Comparison of ENCODE assay signal across 10 cellular contexts in the genomic region with DNA sequence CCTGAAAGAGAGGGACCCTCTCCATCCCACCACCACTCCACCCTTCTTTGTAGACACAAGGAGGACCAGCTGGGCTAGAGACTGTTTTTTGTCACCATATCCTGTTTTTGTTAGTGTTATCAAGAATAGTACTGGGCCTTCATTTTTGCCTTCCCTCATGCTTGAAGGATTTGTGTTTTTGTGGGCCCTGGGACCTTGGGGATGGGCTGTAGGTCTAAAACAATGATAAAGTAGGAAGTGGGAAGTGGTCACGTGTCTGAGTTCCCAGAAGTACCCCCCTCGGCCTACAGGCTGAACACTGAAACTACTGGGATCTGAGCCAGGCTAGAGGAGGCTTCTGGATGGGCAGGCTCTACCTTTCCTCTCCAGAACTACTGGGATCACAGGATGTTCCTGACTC. TPM values are rescaled to one million over a fixed set of nuclear protein-coding genes. Genes with fewer than 3 reads are reported as not detected.
DNase-seq lines count a peak whose midpoint lies in the region; ATAC-seq, FAIRE-seq and TF ChIP-seq lines count a peak whose summit lies in the region.
"Had no signal": no experiment of that assay in that cellular context is flagged by ENCODE, and none has a peak within 500 bp of the region (broad histone marks: within the 10 kb centered on the region; RNA-seq: fewer than 3 reads in every experiment).

No MANE protein-coding gene starts in this region.

- TF ChIP-seq POLR2A in A549 (IDR thresholded peaks at IDR 0.05; ENCODE audit: low read length) = no peak
- TF ChIP-seq POLR2A in body of pancreas (IDR thresholded peaks at IDR 0.05) = no peak

- H3K27ac ChIP-seq in A549 (peak overlapping the region; percentile 94 to 100), body of pancreas (peak overlapping the region; percentile 89 to 98 (median 95)), mesendoderm (ENCODE audit: low read depth, low read length) (no peak overlapping the region), MM.1S (ENCODE audit: low read length) (no peak overlapping the region)

- intact Hi-C loops in body of pancreas (cut with DNase I) = no loop called here

- no peaks in the 10 kb centered on the region for H3K79me1 ChIP-seq in mesendoderm (ENCODE audit: low read length)

- no peak for FAIRE-seq in A549 (lab: Jason Lieb, UNC)

- no peak for TF ChIP-seq CTCF in A549 (IDR thresholded peaks at IDR 0.05)
- peak in 2 of 7 experiments; percentile 17 to 26 for TF ChIP-seq CTCF in body of pancreas (IDR thresholded peaks at IDR 0.05)
- no peak for TF ChIP-seq CTCF in GM10248 (IDR thresholded peaks at IDR 0.05; ENCODE audit: control extremely low read depth, extremely low read depth, low read depth, missing control alignments)
- no peak for TF ChIP-seq CTCF in MM.1S (IDR thresholded peaks at IDR 0.05; ENCODE audit: low read length)

- H4K5ac ChIP-seq in mesendoderm (ENCODE audit: low read length) = no peak overlapping the region

- no peak for TF ChIP-seq EP300 in A549 (IDR thresholded peaks at IDR 0.05)

- H3K56ac ChIP-seq in mesendoderm (ENCODE audit: low read length) = peak overlapping the region; percentile 25

- TF ChIP-seq RAD21 in A549 (conservative IDR thresholded peaks at IDR 0.05 in 1 of 2, IDR thresholded peaks at IDR 0.05 in 1 of 2) = no peak

- H3K36me3 ChIP-seq in body of pancreas (replicated peaks in 1 of 2; ENCODE audit: insufficient read depth in 1 of 2, low read depth in 2 of 2) (peaks cover 2 to 5% of the 10 kb centered on the region in 2 donors), mesendoderm (ENCODE audit: control insufficient read depth, insufficient read depth, low read length) (no peaks in the 10 kb centered on the region), MM.1S (replicated peaks; ENCODE audit: insufficient read depth, low read length) (no peaks in the 10 kb centered on the region)

- H3K23ac ChIP-seq in mesendoderm (ENCODE audit: low read length) = no peak overlapping the region

- no peak overlapping the region for H3K4ac ChIP-seq in mesendoderm (ENCODE audit: low read depth, low read length)

- H3K4me3 ChIP-seq in A549 (no peak overlapping the region), body of pancreas (no peak overlapping the region), mesendoderm (ENCODE audit: low read length) (no peak overlapping the region), MM.1S (ENCODE audit: low read length) (no peak overlapping the region)

- H3K9ac ChIP-seq in mesendoderm (ENCODE audit: low read length) (no peak overlapping the region), MM.1S (ENCODE audit: low read length) (no peak overlapping the region)

- no peak overlapping the region for H2BK5ac ChIP-seq in mesendoderm (ENCODE audit: low read length)

- DNase-seq in A549 (ENCODE audit: low read depth in 1 of 2, low spot score in 1 of 2) (no peak), Kasumi-1 (lab: John Stamatoyannopoulos, UW) (peak; percentile 39 to 48), body of pancreas (peak in 3 of 4 donors; percentile 46 to 60 (median 57)), mesendoderm (no peak), GM10248 (ENCODE audit: extremely low spot score) (no peak), MM.1S (no peak)
- DNase-seq in effector CD8-positive, alpha-beta T cell (lab: John Stamatoyannopoulos, UW) = no peak
- DNase-seq: activated CD4-positive, alpha-beta T cell treated with anti-CD3 and anti-CD28 coated beads for 48 hours; stimulated activated naive CD4-positive, alpha-beta T cell had no signal

- H3K9me3 ChIP-seq in A549 = no peaks in the 10 kb centered on the region
- H3K9me3 ChIP-seq in body of pancreas = no peaks in the 10 kb centered on the region
- H3K9me3 ChIP-seq in MM.1S (replicated peaks; ENCODE audit: insufficient read depth, low read length) = no peaks in the 10 kb centered on the region

- no peak overlapping the region for H2AFZ ChIP-seq in MM.1S (ENCODE audit: low read length)

- H3K4me1 ChIP-seq in A549 (peaks cover 60% of the 10 kb centered on the region), body of pancreas (peaks cover 64% of the 10 kb centered on the region), mesendoderm (ENCODE audit: control insufficient read depth, low read depth, low read length) (peaks cover 29% of the 10 kb centered on the region), MM.1S (ENCODE audit: low read length) (no peaks in the 10 kb centered on the region)

- H3K27me3 ChIP-seq in body of pancreas (no peaks in the 10 kb centered on the region), mesendoderm (ENCODE audit: insufficient read depth, low read length, poor library complexity) (no peaks in the 10 kb centered on the region), MM.1S (replicated peaks; ENCODE audit: insufficient read depth, low read length) (no peaks in the 10 kb centered on the region)

- no peaks in the 10 kb centered on the region for H3F3A ChIP-seq in MM.1S (ENCODE audit: insufficient read depth, low read length)

- H3K18ac ChIP-seq in mesendoderm (ENCODE audit: low read length) = no peak overlapping the region

- ATAC-seq in A549 (no peak), body of pancreas (no peak), HG03460 (IDR thresholded peaks at IDR 0.05; ENCODE audit: unreplicated experiment) (no peak)

- no peak overlapping the region for H2BK15ac ChIP-seq in mesendoderm (replicated peaks; ENCODE audit: low read depth)

- peak overlapping the region; percentile 98 for H3K4me2 ChIP-seq in A549
- no peak overlapping the region for H3K4me2 ChIP-seq in mesendoderm (ENCODE audit: low read length)
- H3K4me2 ChIP-seq in MM.1S (ENCODE audit: low read depth, low read length) = no peak overlapping the region

- H3K9me2 ChIP-seq in MM.1S (replicated peaks; ENCODE audit: insufficient read depth, low read length) = no peaks in the 10 kb centered on the region

- H2AK5ac ChIP-seq in mesendoderm (ENCODE audit: low read length) = no peak overlapping the region

- H3K79me2 ChIP-seq in mesendoderm (ENCODE audit: control insufficient read depth, insufficient read depth, low read length) = no peaks in the 10 kb centered on the region
- no peaks in the 10 kb centered on the region for H3K79me2 ChIP-seq in MM.1S (ENCODE audit: low read length)

- H4K20me1 ChIP-seq in MM.1S (ENCODE audit: insufficient read depth, low read length) = no peaks in the 10 kb centered on the region

- CTCF ChIA-PET in A549 (lab: Yijun Ruan, JAX) (interaction anchor here (1.2 to 19.2 kb wide), 4 partner anchors 12 to 78 kb away, joined by 3 to 316 read pairs (median 14); no protein-coding TSS in a partner anchor), GM10248 (lab: Yijun Ruan, JAX) (interaction anchor here (1.1 to 16.2 kb wide), 9 partner anchors 8 to 415 kb away, joined by 3 to 288 read pairs (median 4); a partner anchor contains a TSS)

- H4K8ac ChIP-seq in mesendoderm (ENCODE audit: low read depth, low read length) = no peak overlapping the region

- no peak overlapping the region for H2BK120ac ChIP-seq in mesendoderm (ENCODE audit: low read depth, low read length)

- POLR2A ChIA-PET in A549 (lab: Yijun Ruan, JAX) (interaction anchor here (1.0 kb wide), 1 partner anchor 327 kb away, joined by 3 read pairs; a partner anchor contains a TSS), GM10248 (lab: Yijun Ruan, JAX) (no interaction called here)

- 89% methylated on average over 2 of the region's 2 CpGs for WGBS in A549 (ENCODE audit: missing lambda C conversion rate)
- WGBS in body of pancreas, 2 donors = 13 to 18% methylated on average over 2 of the region's 2 CpGs
- no CpG with 5 or more reads among the region's 2 CpGs for WGBS in mesendoderm (ENCODE audit: extremely low coverage, insufficient coverage, low lambda C conversion rate)

RNA-seq across cellular contexts. Expression of a gene that starts 8.9 kb away (rescaled TPM):
- polyA plus RNA-seq in A549 (2011; rRNA removed) = 13.5 and 16.0 TPM in 2 replicates
- 14.0 and 21.0 TPM in 2 replicates for polyA plus RNA-seq in A549 (2012; cell fraction: cytosol; rRNA removed)
- 19.8 and 27.8 TPM in 2 replicates for polyA plus RNA-seq in A549 (2012; cell fraction: nucleus; rRNA removed)
- 18.0 to 39.3 TPM (median 31.8 TPM) in 3 replicates for polyA plus RNA-seq in A549 (2017; fragmentation: RNase III; extraction: RNeasy Plus Mini Kit Qiagen cat#74134 plus additional on column Dnase treatment)
- polyA minus RNA-seq in A549 (2011; rRNA and poly(A)+ RNA removed) = 12.3 and 20.3 TPM in 2 replicates
- 10 to 100 TPM; 20.4 to 24.6 TPM for total RNA-seq in body of pancreas
- polyA plus RNA-seq in mesendoderm (2013, experiment 1 of 2) = 5.6 TPM
- 5.4 TPM for polyA plus RNA-seq in mesendoderm (2013, experiment 2 of 2)

RNA-seq across cellular contexts. Expression of a gene that starts 25.8 kb away (rescaled TPM):
- 0.19 TPM in 1 of 2 replicates, not detected in the other for polyA plus RNA-seq in A549 (2011; rRNA removed)
- 0.36 and 0.73 TPM in 2 replicates for polyA plus RNA-seq in A549 (2012; cell fraction: cytosol; rRNA removed)
- polyA plus RNA-seq in A549 (2012; cell fraction: nucleus; rRNA removed) = 6.9 and 7.1 TPM in 2 replicates
- polyA plus RNA-seq in A549 (2017; fragmentation: RNase III; extraction: RNeasy Plus Mini Kit Qiagen cat#74134 plus additional on column Dnase treatment) = 0.24 to 0.37 TPM (median 0.26 TPM) in 3 replicates
- polyA minus RNA-seq in A549 (2011; rRNA and poly(A)+ RNA removed) = not detected in 2 replicates
- not detected for total RNA-seq in body of pancreas
- 3.2 TPM for polyA plus RNA-seq in mesendoderm (2013, experiment 1 of 2)
- polyA plus RNA-seq in mesendoderm (2013, experiment 2 of 2) = 3.2 TPM

RNA-seq across cellular contexts. Expression of a gene that starts 38.1 kb away (rescaled TPM):
- polyA plus RNA-seq in A549 (2011; rRNA removed) = 5.3 and 5.5 TPM in 2 replicates
- polyA plus RNA-seq in A549 (2012; cell fraction: cytosol; rRNA removed) = 9.7 and 12.3 TPM in 2 replicates
- 65.3 and 90.1 TPM in 2 replicates for polyA plus RNA-seq in A549 (2012; cell fraction: nucleus; rRNA removed)
- polyA plus RNA-seq in A549 (2017; fragmentation: RNase III; extraction: RNeasy Plus Mini Kit Qiagen cat#74134 plus additional on column Dnase treatment) = 13.7 to 17.1 TPM (median 17.1 TPM) in 3 replicates
- 8.9 and 10.5 TPM in 2 replicates for polyA minus RNA-seq in A549 (2011; rRNA and poly(A)+ RNA removed)
- total RNA-seq in body of pancreas = 100 to 1,000 TPM in 1 of 2 donors, 10 to 100 TPM in 1; 25.4 to 121 TPM
- 20.9 TPM for polyA plus RNA-seq in mesendoderm (2013, experiment 1 of 2)
- polyA plus RNA-seq in mesendoderm (2013, experiment 2 of 2) = 20.1 TPM

RNA-seq across cellular contexts. Expression of a gene that starts 38.3 kb away (rescaled TPM):
- polyA plus RNA-seq in A549 (2011; rRNA removed) (0.36 and 0.52 TPM in 2 replicates), A549 (2017; fragmentation: RNase III; extraction: RNeasy Plus Mini Kit Qiagen cat#74134 plus additional on column Dnase treatment) (0.13 to 0.37 TPM (median 0.19 TPM) in 3 replicates)
- 0.57 and 0.65 TPM in 2 replicates for polyA plus RNA-seq in A549 (2012; cell fraction: cytosol; rRNA removed)
- 1.1 and 1.4 TPM in 2 replicates for polyA plus RNA-seq in A549 (2012; cell fraction: nucleus; rRNA removed)
- polyA minus RNA-seq in A549 (2011; rRNA and poly(A)+ RNA removed) = 1.2 and 1.8 TPM in 2 replicates
- total RNA-seq in body of pancreas = 1 to 10 TPM; 1.8 to 5.3 TPM
- polyA plus RNA-seq in mesendoderm (2013, experiment 1 of 2) = 0.13 TPM
- 0.11 TPM for polyA plus RNA-seq in mesendoderm (2013, experiment 2 of 2)

RNA-seq across cellular contexts. Expression of a gene that starts 54.3 kb away (rescaled TPM):
- polyA plus RNA-seq in A549 (2011; rRNA removed) = 1.2 and 1.7 TPM in 2 replicates
- 1.9 and 2.3 TPM in 2 replicates for polyA plus RNA-seq in A549 (2012; cell fraction: cytosol; rRNA removed)
- 10.3 and 11.4 TPM in 2 replicates for polyA plus RNA-seq in A549 (2012; cell fraction: nucleus; rRNA removed)
- polyA plus RNA-seq in A549 (2017; fragmentation: RNase III; extraction: RNeasy Plus Mini Kit Qiagen cat#74134 plus additional on column Dnase treatment) = 5.5 to 9.2 TPM (median 8.2 TPM) in 3 replicates
- polyA minus RNA-seq in A549 (2011; rRNA and poly(A)+ RNA removed) = 0.91 and 1.3 TPM in 2 replicates
- total RNA-seq in body of pancreas = 10 to 100 TPM in 1 of 2 donors, 1 to 10 TPM in 1; 7.3 to 24.1 TPM
- 32.1 TPM for polyA plus RNA-seq in mesendoderm (2013, experiment 1 of 2)
- polyA plus RNA-seq in mesendoderm (2013, experiment 2 of 2) = 33.1 TPM

Comparison
In these comparisons a context has a peak if more than half of its experiments do, and no peak if none do; other contexts are left out.
1. DNase-seq: peak in Kasumi-1 (2 of 2) and body of pancreas (3 of 4); none in A549 (0 of 2), mesendoderm (single experiment), effector CD8-positive, alpha-beta T cell (single experiment), GM10248 (single experiment) and MM.1S (single experiment).
2. H3K27ac ChIP-seq: peak in A549 (2 of 2) and body of pancreas (4 of 4); none in mesendoderm (single experiment) and MM.1S (single experiment).